Comparison of ENCODE assay signal across 32 cellular contexts in the genomic region with DNA sequence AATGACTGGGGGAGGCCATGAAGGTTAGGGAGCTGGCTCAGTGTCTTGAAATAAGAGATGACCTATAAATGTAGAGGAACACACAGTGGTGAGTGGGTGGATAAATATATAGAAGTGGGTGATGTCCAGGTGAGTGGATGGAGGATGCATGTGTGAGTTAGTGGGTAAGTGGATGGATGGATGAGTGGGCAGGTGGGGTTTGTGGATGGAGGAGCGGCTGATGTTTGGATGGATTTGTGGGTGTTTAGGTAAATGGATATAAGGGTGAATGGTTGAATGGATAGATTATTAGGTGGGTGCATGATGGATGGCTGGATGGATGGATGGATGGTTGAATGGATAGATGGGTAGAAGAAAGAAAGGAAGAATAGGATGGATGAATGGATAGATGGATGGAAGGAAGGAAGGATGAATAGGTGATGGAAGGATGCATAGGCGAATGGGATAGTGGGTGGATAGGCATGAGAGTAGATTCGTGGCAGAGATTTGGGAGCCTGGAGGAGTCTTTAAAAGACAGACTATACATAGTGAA. TPM values are rescaled to one million over a fixed set of nuclear protein-coding genes. Genes with fewer than 3 reads are reported as not detected.
"Had no signal": no experiment of that assay in that cellular context is flagged by ENCODE, and none has a peak within 500 bp of the region (broad histone marks: within the 10 kb centered on the region; RNA-seq: fewer than 3 reads in every experiment).

No MANE protein-coding gene starts in this region.

- H3K9me3 Mint-ChIP-seq: naive thymus-derived CD8-positive, alpha-beta T cell; nephron; neural crest cell; stimulated activated effector memory CD8-positive, alpha-beta T cell treated with anti-CD3 and anti-CD28 coated beads, Interleukin-12 subunit alpha, Interleukin-12 subunit beta, amount 100 ng/mL, for 72 hours; stimulated activated naive CD8-positive, alpha-beta T cell treated with anti-CD3 and anti-CD28 coated beads, Interleukin-15, Interleukin-2, amounts not matched to agents 100 ng/mL and 50 ng/mL, for 24 hours had no signal

- H3K4me3 ChIP-seq: hepatocyte, left ventricle myocardium inferior, lung, ovary, right atrium auricular region, sigmoid colon, spleen, suprapubic skin, thoracic aorta, tibial artery, upper lobe of right lung, uterus had no signal

- H3K27ac Mint-ChIP-seq: progenitor cell of endocrine pancreas; stimulated activated effector memory CD8-positive, alpha-beta T cell treated with anti-CD3 and anti-CD28 coated beads, Interleukin-12 subunit alpha, Interleukin-12 subunit beta, amount 100 ng/mL, for 72 hours; stimulated activated naive CD8-positive, alpha-beta T cell treated with anti-CD3 and anti-CD28 coated beads, Interleukin-15, Interleukin-2, amounts not matched to agents 100 ng/mL and 50 ng/mL, for 24 hours had no signal

- H3K27ac ChIP-seq: hepatocyte, left ventricle myocardium inferior, neutrophil, ovary, right atrium auricular region, sigmoid colon, spleen, suprapubic skin, thoracic aorta, tibial artery, upper lobe of right lung, uterus had no signal

- FAIRE-seq: small intestine had no signal

- H3K79me2 ChIP-seq: hepatocyte had no signal

- DNase-seq: islet precursor cell; left ventricle myocardium inferior; naive thymus-derived CD8-positive, alpha-beta T cell; occipital lobe; ovary; sigmoid colon; small intestine; spleen; stimulated activated CD4-positive, alpha-beta T cell treated with anti-CD3 and anti-CD28 coated beads, Interleukin-4, amount 100 ng/mL, for 24 hours; stimulated activated naive CD4-positive, alpha-beta T cell; tibial artery; trophoblast cell; upper lobe of right lung; uterus had no signal

- H3K36me3 Mint-ChIP-seq: naive thymus-derived CD8-positive, alpha-beta T cell; stimulated activated effector memory CD8-positive, alpha-beta T cell treated with anti-CD3 and anti-CD28 coated beads, Interleukin-12 subunit alpha, Interleukin-12 subunit beta, amount 100 ng/mL, for 72 hours had no signal

- H3K27me3 ChIP-seq: hepatocyte, ovary, right atrium auricular region, sigmoid colon, suprapubic skin, uterus had no signal

- H3K4me3 Mint-ChIP-seq: naive thymus-derived CD8-positive, alpha-beta T cell; nephron; neural crest cell; stimulated activated effector memory CD8-positive, alpha-beta T cell treated with anti-CD3 and anti-CD28 coated beads, Interleukin-12 subunit alpha, Interleukin-12 subunit beta, amount 100 ng/mL, for 72 hours; stimulated activated naive CD8-positive, alpha-beta T cell treated with anti-CD3 and anti-CD28 coated beads, Interleukin-15, Interleukin-2, amounts not matched to agents 100 ng/mL and 50 ng/mL, for 24 hours had no signal

- ATAC-seq: naive thymus-derived CD8-positive, alpha-beta T cell; stimulated activated effector memory CD8-positive, alpha-beta T cell treated with anti-CD3 and anti-CD28 coated beads, Interleukin-12 subunit alpha, Interleukin-12 subunit beta, amount 100 ng/mL, for 72 hours; upper lobe of right lung had no signal

- H3K27me3 Mint-ChIP-seq: stimulated activated naive CD8-positive, alpha-beta T cell treated with anti-CD3 and anti-CD28 coated beads, Interleukin-15, Interleukin-2, amounts not matched to agents 100 ng/mL and 50 ng/mL, for 24 hours had no signal

- H3K36me3 ChIP-seq: left ventricle myocardium inferior, neutrophil, ovary, right atrium auricular region, sigmoid colon, spleen, suprapubic skin, thoracic aorta, tibial artery, upper lobe of right lung, uterus had no signal

- H3K4me1 ChIP-seq: sigmoid colon, upper lobe of right lung, uterus had no signal

- H2AFZ ChIP-seq: hepatocyte had no signal

- H3K4me2 ChIP-seq: hepatocyte had no signal

- H3K9me3 ChIP-seq: left ventricle myocardium inferior, neutrophil, ovary, right atrium auricular region, sigmoid colon, spleen, suprapubic skin, thoracic aorta, tibial artery, upper lobe of right lung, uterus had no signal

RNA-seq across cellular contexts. Expression of a gene that starts 19.1 kb away (rescaled TPM):
- total RNA-seq: hepatocyte; kidney epithelial cell; lower leg skin; lung; mesenteric fat pad; mucosa of gallbladder; naive thymus-derived CD8-positive, alpha-beta T cell; neural crest cell; occipital lobe; ovary; progenitor cell of endocrine pancreas; pulmonary artery endothelial cell; renal cortical epithelial cell; right atrium auricular region; sigmoid colon; spleen; subcutaneous adipose tissue; suprapubic skin; thoracic aorta; upper lobe of right lung had no signal
- polyA plus RNA-seq: hepatocyte; lung; naive thymus-derived CD8-positive, alpha-beta T cell; ovary; small intestine; spleen had no signal
